16 cellular contexts compared by ENCODE assay signal in the genomic region with DNA sequence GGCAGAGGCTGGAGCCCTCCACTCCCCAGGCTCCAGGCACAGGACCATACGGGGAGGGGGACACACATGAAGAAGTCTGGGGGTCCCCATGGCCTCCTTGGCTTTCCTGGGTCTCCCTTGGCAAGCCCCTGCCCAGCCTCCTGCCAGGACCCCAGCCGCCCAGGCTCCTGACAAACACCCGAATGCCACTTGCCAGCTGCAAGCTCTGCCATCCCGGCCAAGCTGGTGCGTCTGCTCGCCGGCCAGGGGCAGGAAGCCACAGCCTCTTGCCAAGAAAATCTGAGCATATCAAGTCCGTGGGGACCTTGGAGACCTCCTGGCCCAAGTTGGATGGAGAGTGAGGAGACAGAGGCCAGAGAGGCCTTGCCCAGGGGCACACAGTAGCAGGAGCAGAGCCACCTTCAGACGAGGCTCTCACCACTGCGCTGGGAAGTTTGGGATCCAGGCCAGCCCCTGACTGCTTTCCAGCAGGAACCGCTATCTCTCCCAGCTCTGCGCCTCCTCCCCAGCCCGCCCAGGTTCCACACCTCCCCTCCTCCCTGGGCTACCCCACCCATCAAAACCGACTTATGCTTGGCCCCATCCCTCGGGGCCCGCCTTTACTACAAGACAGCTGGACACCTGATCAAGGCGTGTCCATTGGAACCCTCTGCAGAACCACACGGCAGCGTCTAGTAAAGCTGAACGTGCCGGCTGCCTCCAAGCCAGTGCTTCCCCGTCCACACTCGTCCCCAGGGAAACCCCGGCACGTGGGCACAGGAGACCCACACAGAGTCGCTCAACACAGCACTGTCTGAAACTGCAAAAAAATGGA.
DNase-seq lines count a peak whose midpoint lies in the region; ATAC-seq, FAIRE-seq and TF ChIP-seq lines count a peak whose summit lies in the region.
"Had no signal": no experiment of that assay in that cellular context is flagged by ENCODE, and none has a peak within 500 bp of the region (broad histone marks: within the 10 kb centered on the region; RNA-seq: fewer than 3 reads in every experiment).

No MANE protein-coding gene starts in this region.

- H3K4me3 Mint-ChIP-seq in activated T-cell treated with anti-CD3 and anti-CD28 coated beads, Interleukin-2, amount 50 U/mL, for 24 hours, result no peak overlapping the region
- H3K4me3 Mint-ChIP-seq: CD14-positive monocyte, neural crest cell, T-helper 17 cell had no signal

- POLR2A ChIA-PET in HEK293 (lab: Yijun Ruan, JAX), result no interaction called here
- POLR2A ChIA-PET in RWPE1 (lab: Yijun Ruan, JAX; ENCODE audit: low non-redundant PET), result no interaction called here

- peaks cover 0 to 42% (median 6%) of the 10 kb centered on the region in 11 experiments; a peak in 8 of 22 replicates for H4K20me1 ChIP-seq in BLaER1 treated with 17β-estradiol and CSF1 and Interleukin-3, amounts not matched to agents 10 nM and 100 nM
- H4K20me1 ChIP-seq in keratinocyte (ENCODE audit: control insufficient read depth, extremely low read depth, insufficient read depth, low read length), result no peaks in the 10 kb centered on the region

- no peaks in the 10 kb centered on the region for H3K9me1 ChIP-seq in keratinocyte (ENCODE audit: control insufficient read depth, extremely low read depth, insufficient read depth, low read length)

- no peaks in the 10 kb centered on the region for H3K36me3 ChIP-seq in BLaER1 treated with 17β-estradiol and CSF1 and Interleukin-3, amounts not matched to agents 10 nM and 100 nM
- no peaks in the 10 kb centered on the region for H3K36me3 ChIP-seq in HEK293 (ENCODE audit: control insufficient read depth in 2 of 2, insufficient read depth in 1 of 2, low read length in 2 of 2)
- no peaks in the 10 kb centered on the region for H3K36me3 ChIP-seq in keratinocyte (ENCODE audit: control insufficient read depth in 2 of 2, extremely low read depth in 1 of 2, insufficient read depth in 2 of 2, low read length in 2 of 2)
- H3K36me3 ChIP-seq: HAP-1, right lobe of liver had no signal

- H3K4me2 ChIP-seq in BLaER1 treated with 17β-estradiol and CSF1 and Interleukin-3, amounts not matched to agents 10 nM and 100 nM, result peak overlapping the region in 9 of 11 experiments; percentile 5 to 62 (median 56); a peak in 15 of 22 replicates
- peak overlapping the region; percentile 32 for H3K4me2 ChIP-seq in keratinocyte (ENCODE audit: control insufficient read depth, extremely low read depth, insufficient read depth, low read depth, low read length)

- no peak for TF ChIP-seq CTCF in HEK293 (tag by site-specific recombination; IDR thresholded peaks at IDR 0.05)
- no peak for TF ChIP-seq CTCF in RWPE1 (conservative IDR thresholded peaks at IDR 0.05; ENCODE audit: low read depth)
- no peak for TF ChIP-seq CTCF in keratinocyte (optimal IDR thresholded peaks at IDR 0.05 in 1 of 3, IDR thresholded peaks at IDR 0.05 in 1 of 3, conservative IDR thresholded peaks at IDR 0.05 in 1 of 3; ENCODE audit: extremely low read depth in 1 of 3, insufficient read depth in 2 of 3, low read length in 3 of 3)
- no peak for TF ChIP-seq CTCF in omental fat pad (IDR thresholded peaks at IDR 0.05)

- H3K4me1 Mint-ChIP-seq in activated T-cell treated with anti-CD3 and anti-CD28 coated beads, Interleukin-2, amount 50 U/mL, for 24 hours (ENCODE audit: low read depth), result no peaks in the 10 kb centered on the region
- H3K4me1 Mint-ChIP-seq: CD14-positive monocyte, T-helper 17 cell had no signal

- DNase-seq in RWPE1 (ENCODE audit: low spot score) (no peak), keratinocyte (ENCODE audit: low read depth, low spot score) (no peak), omental fat pad (ENCODE audit: low spot score) (no peak)
- no peak for DNase-seq in activated T-cell treated with anti-CD3 and anti-CD28 coated beads, Interleukin-2, amount 50 U/mL, for 24 hours
- DNase-seq: mesendoderm, right lobe of liver, T-helper 17 cell had no signal

- H3K4me1 ChIP-seq in BLaER1 treated with 17β-estradiol and CSF1 and Interleukin-3, amounts not matched to agents 10 nM and 100 nM, result peaks cover 0 to 44% (median 31%) of the 10 kb centered on the region in 10 experiments; a peak in 14 of 20 replicates
- H3K4me1 ChIP-seq in HEK293 (ENCODE audit: control insufficient read depth, insufficient read depth, low read length) (no peaks in the 10 kb centered on the region), keratinocyte (ENCODE audit: control insufficient read depth, extremely low read depth, insufficient read depth, low read length) (peaks cover 7% of the 10 kb centered on the region)
- H3K4me1 ChIP-seq: HAP-1, right lobe of liver had no signal

- H3K27ac ChIP-seq in BLaER1 treated with 17β-estradiol and CSF1 and Interleukin-3, amounts not matched to agents 10 nM and 100 nM, result no peak overlapping the region
- H3K27ac ChIP-seq in HEK293 (ENCODE audit: extremely low read depth, low read depth, low read length) (no peak overlapping the region), RWPE1 (peak overlapping the region; percentile 69), keratinocyte (ENCODE audit: control insufficient read depth, insufficient read depth, low read length) (no peak overlapping the region)
- H3K27ac ChIP-seq: epithelial cell of prostate, right lobe of liver had no signal

- ATAC-seq in omental fat pad (ENCODE audit: low FRiP score) (no peak), HG03469 (IDR thresholded peaks at IDR 0.05; ENCODE audit: unreplicated experiment) (no peak)
- ATAC-seq: T-helper 17 cell had no signal

- no peaks in the 10 kb centered on the region for H3K9me3 ChIP-seq in BLaER1 treated with 17β-estradiol and CSF1 and Interleukin-3, amounts not matched to agents 10 nM and 100 nM (replicated peaks in 1 of 11)
- H3K9me3 ChIP-seq in HEK293 (ENCODE audit: control insufficient read depth, insufficient read depth, low read depth, low read length), result no peaks in the 10 kb centered on the region
- no peaks in the 10 kb centered on the region for H3K9me3 ChIP-seq in keratinocyte (ENCODE audit: control insufficient read depth, low read depth, low read length)
- H3K9me3 ChIP-seq: HAP-1, right lobe of liver had no signal

- no peaks in the 10 kb centered on the region for H3K9me3 Mint-ChIP-seq in activated T-cell treated with anti-CD3 and anti-CD28 coated beads, Interleukin-2, amount 50 U/mL, for 24 hours
- H3K9me3 Mint-ChIP-seq: CD14-positive monocyte, neural crest cell had no signal

- H3K27me3 ChIP-seq in BLaER1 treated with 17β-estradiol and CSF1 and Interleukin-3, amounts not matched to agents 10 nM and 100 nM, result 0 out of 22 replicates have a peak, but pooled peaks cover 0 to 4% (median 0%) of the 10 kb centered on the region in 11 experiments
- peaks cover 65% of the 10 kb centered on the region for H3K27me3 ChIP-seq in keratinocyte (ENCODE audit: control insufficient read depth, extremely low read depth, insufficient read depth, low read length)
- H3K27me3 ChIP-seq: right lobe of liver had no signal

- no peak overlapping the region for H3K4me3 ChIP-seq in BLaER1 treated with 17β-estradiol and CSF1 and Interleukin-3, amounts not matched to agents 10 nM and 100 nM
- H3K4me3 ChIP-seq in HEK293 (ENCODE audit: low read depth, low read length), result no peak overlapping the region
- no peak overlapping the region for H3K4me3 ChIP-seq in keratinocyte (ENCODE audit: control insufficient read depth in 2 of 3, extremely low read depth in 1 of 3, insufficient read depth in 2 of 3, low read depth in 1 of 3, low read length in 3 of 3)
- H3K4me3 ChIP-seq: HAP-1, right lobe of liver had no signal

- no peak overlapping the region for H3K9ac ChIP-seq in BLaER1 treated with 17β-estradiol and CSF1 and Interleukin-3, amounts not matched to agents 10 nM and 100 nM
- H3K9ac ChIP-seq in keratinocyte (ENCODE audit: control insufficient read depth, extremely low read depth, insufficient read depth, low read length), result no peak overlapping the region

- dilution Hi-C loops in keratinocyte (cut with MboI; ENCODE audit: extremely low pct_ligation_motif_present, low sequenced_read_pairs), result no loop called here

- CTCF ChIA-PET in HEK293 (lab: Yijun Ruan, JAX), result interaction anchor here (0.6 kb wide), 2 partner anchors 59 to 452 kb away, joined by 3 to 4 read pairs; no protein-coding TSS in a partner anchor
- CTCF ChIA-PET in RWPE1 (lab: Yijun Ruan, JAX), result interaction anchor here (0.8 to 1.1 kb wide), 2 partner anchors 11 to 113 kb away, joined by 3 to 4 read pairs; no protein-coding TSS in a partner anchor

- no peaks in the 10 kb centered on the region for H3K36me3 Mint-ChIP-seq in activated T-cell treated with anti-CD3 and anti-CD28 coated beads, Interleukin-2, amount 50 U/mL, for 24 hours (ENCODE audit: low read depth)
- H3K36me3 Mint-ChIP-seq: CD14-positive monocyte had no signal

- peaks cover 15% of the 10 kb centered on the region for H3K27me3 Mint-ChIP-seq in activated T-cell treated with anti-CD3 and anti-CD28 coated beads, Interleukin-2, amount 50 U/mL, for 24 hours

- no peak overlapping the region for H2AFZ ChIP-seq in keratinocyte (ENCODE audit: control insufficient read depth, low read length)

- H3K27ac Mint-ChIP-seq in activated T-cell treated with anti-CD3 and anti-CD28 coated beads, Interleukin-2, amount 50 U/mL, for 24 hours, result no peak overlapping the region
- H3K27ac Mint-ChIP-seq: T-helper 17 cell had no signal

- FAIRE-seq in keratinocyte (lab: Jason Lieb, UNC), result no peak
- FAIRE-seq: colon, RCC 7860 had no signal

- no peaks in the 10 kb centered on the region for H3K79me2 ChIP-seq in keratinocyte (ENCODE audit: control insufficient read depth, insufficient read depth, low read length)

TF ChIP-seq in HEK293, 187 proteins besides CTCF, POLR2A, EP300 and RAD21 (continues in another document):
- TF ChIP-seq EGR2 (tag by site-specific recombination; IDR thresholded peaks at IDR 0.05; ENCODE audit: low read depth), result peak; percentile 65
- TF ChIP-seq SP2 (tag by site-specific recombination; IDR thresholded peaks at IDR 0.05), result peak; percentile 49
- TF ChIP-seq ZBTB20 (tag by site-specific recombination; IDR thresholded peaks at IDR 0.05), result peak; percentile 68
- TF ChIP-seq ZNF660 (tag by site-specific recombination; IDR thresholded peaks at IDR 0.05), result no peak
- peak; percentile 83 for TF ChIP-seq GLIS1 (tag by site-specific recombination; IDR thresholded peaks at IDR 0.05)
- no peak for TF ChIP-seq YY2 (tag by site-specific recombination; IDR thresholded peaks at IDR 0.05)
- TF ChIP-seq ZNF596 (tag by site-specific recombination; IDR thresholded peaks at IDR 0.05), result no peak
